Comparison of ENCODE assay signal across 9 cellular contexts in genomic region chr18:24398515-24398914, GRCh38. TPM values are rescaled to one million over a fixed set of nuclear protein-coding genes. Genes with fewer than 3 reads are reported as not detected.
A peak's percentile ranks its signal among the peaks of the same experiment; 100 is the strongest.
DNase-seq lines count a peak whose midpoint lies in the region; ATAC-seq, FAIRE-seq and TF ChIP-seq lines count a peak whose summit lies in the region.
"Had no signal": no experiment of that assay in that cellular context is flagged by ENCODE, and none has a peak within 500 bp of the region (broad histone marks: within the 10 kb centered on the region; RNA-seq: fewer than 3 reads in every experiment).

No MANE protein-coding gene starts in this region.

- H3K9ac ChIP-seq in HepG2 (ENCODE audit: insufficient read depth, low read depth, low read length), result no peak overlapping the region

- BruUV-seq in MCF 10A (replicated peaks; lab: Mats Ljungman, UMichigan) (no TSS peak), HepG2 (replicated peaks; lab: Mats Ljungman, UMichigan) (no TSS peak)

- H3K27ac ChIP-seq in HepG2 (ENCODE audit: extremely low read length, insufficient read depth, low read length), result no peak overlapping the region

- H3K4me2 ChIP-seq in HepG2 (ENCODE audit: low read depth, low read length), result no peak overlapping the region

- FAIRE-seq in HepG2 (lab: Jason Lieb, UNC), result no peak

- DNase-seq in AG09309 (ENCODE audit: low read depth) (peak; percentile 20), HT1080 (ENCODE audit: low read depth) (peak; percentile 35), MCF 10A (ENCODE audit: unreplicated experiment) (peak; percentile 82), medulla oblongata (ENCODE audit: extremely low spot score) (peak; percentile 8), HepG2 (ENCODE audit: low spot score) (no peak), posterior vena cava (ENCODE audit: low spot score) (no peak), NK-92 (lab: John Stamatoyannopoulos, UW; ENCODE audit: unreplicated experiment) (no peak)

- H3K36me3 Mint-ChIP-seq in MCF 10A (ENCODE audit: insufficient read depth, unreplicated experiment), result no peaks in the 10 kb centered on the region

- H4K20me1 ChIP-seq in HepG2 (ENCODE audit: insufficient read depth, low read length), result no peaks in the 10 kb centered on the region

- H3K9me3 ChIP-seq in HepG2 (ENCODE audit: low read length), result no peaks in the 10 kb centered on the region

- WGBS in HepG2 (ENCODE audit: low lambda C conversion rate), result 75% methylated on average over 15 of the region's 15 CpGs

- peak overlapping the region; percentile 88 for H3K27ac Mint-ChIP-seq in MCF 10A (ENCODE audit: low read depth, unreplicated experiment)
- H3K27ac Mint-ChIP-seq: activated naive CD4-positive, alpha-beta T cell treated with anti-CD3 and anti-CD28 coated beads, Interleukin-2, amount 50 U/mL, for 72 hours had no signal

- peaks cover 7% of the 10 kb centered on the region; the same call in 1 of the 2 replicates for H3K4me1 ChIP-seq in HepG2 (ENCODE audit: insufficient read depth, low read length)

- H3K79me2 ChIP-seq in HepG2 (ENCODE audit: insufficient read depth, low read length), result no peaks in the 10 kb centered on the region

- CTCF ChIA-PET in MCF 10A (lab: Yijun Ruan, JAX), result interaction anchor here (0.6 to 3.3 kb wide), 3 partner anchors 19 to 61 kb away, joined by 3 to 20 read pairs (median 3); no protein-coding TSS in a partner anchor
- CTCF ChIA-PET in HepG2 (lab: Yijun Ruan, JAX; ENCODE audit: low intra/inter-chr PET ratio, low total read pairs), result no interaction called here

- H3K4me1 Mint-ChIP-seq in MCF 10A (ENCODE audit: insufficient read depth, unreplicated experiment), result peaks cover 8% of the 10 kb centered on the region

- peak overlapping the region; percentile 77 for H3K4me3 Mint-ChIP-seq in MCF 10A (ENCODE audit: unreplicated experiment)

- TF ChIP-seq RAD21 in HepG2 (CRISPR knock-in tag; IDR thresholded peaks at IDR 0.05), result no peak

- TF ChIP-seq POLR2A in HepG2 (IDR thresholded peaks at IDR 0.05; ENCODE audit: insufficient read depth in 1 of 2, low read depth in 2 of 2, low read length in 2 of 2), result no peak

- in situ Hi-C loops in HepG2 (cut with HindIII; ENCODE audit: extremely low pct_ligation_motif_present, low pct_unique_long_range_greater_than_20kb), result no loop called here

- no peaks in the 10 kb centered on the region for H3K9me3 Mint-ChIP-seq in MCF 10A (ENCODE audit: unreplicated experiment)
- H3K9me3 Mint-ChIP-seq: activated naive CD4-positive, alpha-beta T cell treated with anti-CD3 and anti-CD28 coated beads, Interleukin-2, amount 50 U/mL, for 72 hours had no signal

- intact Hi-C loops in MCF 10A (cut with micrococcal nuclease) (loop anchor here (2.0 to 5.0 kb wide), 2 partner anchors 28 to 954 kb away; partner anchors contain the start of genes IMPACT and ZNF521), HepG2 (cut with micrococcal nuclease; ENCODE audit: unreplicated experiment) (no loop called here), posterior vena cava (cut with DNase I) (no loop called here)

- TF ChIP-seq CTCF in AG09309 (IDR thresholded peaks at IDR 0.05; ENCODE audit: control insufficient read depth, insufficient read depth, low read depth, low read length, missing control alignments) (no peak), MCF 10A (IDR thresholded peaks at IDR 0.05; ENCODE audit: unreplicated experiment) (no peak), HepG2 (CRISPR knock-in tag; IDR thresholded peaks at IDR 0.05) (no peak)

- POLR2A ChIA-PET in MCF 10A (lab: Yijun Ruan, JAX), result interaction anchor here (0.6 to 3.9 kb wide), 15 partner anchors 11 to 260 kb away, joined by 3 to 103 read pairs (median 6); partner anchors contain the start of genes CABYR and IMPACT
- POLR2A ChIA-PET in HepG2 (lab: Yijun Ruan, JAX), result no interaction called here

- H3K27me3 Mint-ChIP-seq in MCF 10A (ENCODE audit: insufficient read depth, unreplicated experiment), result no peaks in the 10 kb centered on the region

- ATAC-seq in HepG2 (no peak), HG03175 (IDR thresholded peaks at IDR 0.05; ENCODE audit: unreplicated experiment) (no peak)

- no peak overlapping the region for H2AFZ ChIP-seq in HepG2 (ENCODE audit: low read length)

- H3K27me3 ChIP-seq in HepG2 (ENCODE audit: control insufficient read depth in 1 of 2, insufficient read depth in 2 of 2, low read length in 2 of 2), result peaks cover 0 to 33% of the 10 kb centered on the region in 2 experiments

- TF ChIP-seq EP300 in HepG2 (IDR thresholded peaks at IDR 0.05; ENCODE audit: low read depth in 2 of 2, low read length in 2 of 2) (no peak), HepG2 (CRISPR knock-in tag; IDR thresholded peaks at IDR 0.05; ENCODE audit: borderline replicate concordance) (no peak)

- H3K4me3 ChIP-seq in AG09309 (ENCODE audit: control insufficient read depth, low read depth, low read length), result peak overlapping the region; percentile 73
- no peak overlapping the region for H3K4me3 ChIP-seq in HepG2 (replicated peaks in 1 of 3; ENCODE audit: insufficient read depth in 1 of 3, low read depth in 2 of 3, low read length in 3 of 3)

- H3K36me3 ChIP-seq in HepG2 (replicated peaks in 1 of 2; ENCODE audit: control insufficient read depth in 1 of 2, insufficient read depth in 2 of 2, low read length in 2 of 2), result no peaks in the 10 kb centered on the region

TF ChIP-seq in HepG2, 621 proteins besides CTCF, POLR2A, EP300 and RAD21 (continues in another document):
- TF ChIP-seq KLF13 (CRISPR knock-in tag; IDR thresholded peaks at IDR 0.05) (no peak), POLR2AphosphoS2 (IDR thresholded peaks at IDR 0.05; ENCODE audit: low read depth, low read length) (no peak), HMGA1 (CRISPR knock-in tag; conservative IDR thresholded peaks at IDR 0.05) (no peak), NFATC3 (CRISPR knock-in tag; IDR thresholded peaks at IDR 0.05) (no peak)

RNA-seq across cellular contexts. Expression of gene OSBPL1A, which starts 0.9 kb away (rescaled TPM):
- total RNA-seq in HT1080 (2014; rRNA removed; shearing (Covaris generic)), result 16.6 and 17.3 TPM in 2 replicates
- 12.4 and 16.1 TPM in 2 replicates for polyA plus RNA-seq in HT1080 (2015; cell fraction: cytosol; rRNA removed)
- 13.0 and 14.3 TPM in 2 replicates for polyA plus RNA-seq in HT1080 (2015; cell fraction: nucleus; rRNA removed)
- total RNA-seq in MCF 10A (2022) (14.8 and 21.5 TPM in 2 replicates), HepG2 (2016; rRNA removed; fragmentation: Illumina TruSeq; extraction: Trizol) (0.02 and 0.13 TPM in 2 replicates), posterior vena cava (10 to 100 TPM; 51.0 to 57.3 TPM)
- total RNA-seq in HepG2 (2016; cell fraction: cytosol; rRNA removed; fragmentation: Illumina TruSeq; extraction: Trizol; ENCODE audit: low read depth), result 0.26 TPM in 1 of 2 replicates, not detected in the other
- 0.13 TPM in 1 of 2 replicates, not detected in the other for total RNA-seq in HepG2 (2016; cell fraction: insoluble cytoplasmic fraction; rRNA removed; fragmentation: Illumina TruSeq; extraction: Trizol)
- 0.10 TPM in 1 of 2 replicates, not detected in the other for total RNA-seq in HepG2 (2016; cell fraction: membrane; rRNA removed; fragmentation: Illumina TruSeq; extraction: Trizol)
- total RNA-seq in HepG2 (2016; cell fraction: nucleus; rRNA removed; fragmentation: Illumina TruSeq; extraction: Trizol), result not detected in 2 replicates
- not detected in 2 replicates for polyA plus RNA-seq in HepG2 (2011; rRNA removed)
- polyA plus RNA-seq in HepG2 (2011; cell fraction: cytosol; rRNA removed), result not detected in 2 replicates
- 0.29 TPM in 1 of 2 replicates, not detected in the other for polyA plus RNA-seq in HepG2 (2011; cell fraction: nucleus; rRNA removed)
- not detected in 2 replicates for polyA plus RNA-seq in HepG2 (2012)
- polyA plus RNA-seq in HepG2 (2016; cell fraction: cytosol; fragmentation: Illumina TruSeq; extraction: Trizol; ENCODE audit: low read depth), result not detected in 2 replicates
- 0.20 TPM in 1 of 2 replicates, not detected in the other for polyA plus RNA-seq in HepG2 (2016; cell fraction: insoluble cytoplasmic fraction; fragmentation: Illumina TruSeq; extraction: Trizol; ENCODE audit: low read depth)
- polyA plus RNA-seq in HepG2 (2016; cell fraction: membrane; fragmentation: Illumina TruSeq; extraction: Trizol; ENCODE audit: low read depth), result 0.16 TPM in 1 of 2 replicates, not detected in the other
- not detected in 2 replicates for polyA plus RNA-seq in HepG2 (2016; cell fraction: nucleus; fragmentation: Illumina TruSeq; extraction: Trizol; ENCODE audit: insufficient read depth, low read depth)
- 20.2 TPM in 1 of 2 replicates, not detected in the other for polyA minus RNA-seq in HepG2 (2011; rRNA and poly(A)+ RNA removed; ENCODE audit: low replicate concordance)
- polyA minus RNA-seq in HepG2 (2011; cell fraction: cytosol; rRNA and poly(A)+ RNA removed), result 0.18 and 0.49 TPM in 2 replicates
- polyA minus RNA-seq in HepG2 (2011; cell fraction: nucleus; rRNA and poly(A)+ RNA removed), result 0.26 TPM in 1 of 2 replicates, not detected in the other

RNA-seq across cellular contexts. Expression of gene IMPACT, which starts 28.0 kb away (rescaled TPM):
- 25.1 and 28.1 TPM in 2 replicates for total RNA-seq in HT1080 (2014; rRNA removed; shearing (Covaris generic))
- 53.7 and 72.9 TPM in 2 replicates for polyA plus RNA-seq in HT1080 (2015; cell fraction: cytosol; rRNA removed)
- polyA plus RNA-seq in HT1080 (2015; cell fraction: nucleus; rRNA removed), result 32.3 and 39.9 TPM in 2 replicates
- 88.3 and 97.2 TPM in 2 replicates for total RNA-seq in MCF 10A (2022)
- 7.7 and 13.4 TPM in 2 replicates for total RNA-seq in HepG2 (2016; rRNA removed; fragmentation: Illumina TruSeq; extraction: Trizol)
- 2.3 and 2.8 TPM in 2 replicates for total RNA-seq in HepG2 (2016; cell fraction: cytosol; rRNA removed; fragmentation: Illumina TruSeq; extraction: Trizol; ENCODE audit: low read depth)
- total RNA-seq in HepG2 (2016; cell fraction: insoluble cytoplasmic fraction; rRNA removed; fragmentation: Illumina TruSeq; extraction: Trizol), result 8.8 and 15.1 TPM in 2 replicates
- 5.4 and 5.5 TPM in 2 replicates for total RNA-seq in HepG2 (2016; cell fraction: membrane; rRNA removed; fragmentation: Illumina TruSeq; extraction: Trizol)
- 4.0 and 5.0 TPM in 2 replicates for total RNA-seq in HepG2 (2016; cell fraction: nucleus; rRNA removed; fragmentation: Illumina TruSeq; extraction: Trizol)
- polyA plus RNA-seq in HepG2 (2011; rRNA removed), result 4.5 and 5.0 TPM in 2 replicates
- polyA plus RNA-seq in HepG2 (2011; cell fraction: cytosol; rRNA removed), result 1.6 and 3.5 TPM in 2 replicates
- polyA plus RNA-seq in HepG2 (2011; cell fraction: nucleus; rRNA removed), result 2.3 and 2.6 TPM in 2 replicates
- 4.5 and 6.8 TPM in 2 replicates for polyA plus RNA-seq in HepG2 (2012)
- 1.2 and 2.3 TPM in 2 replicates for polyA plus RNA-seq in HepG2 (2016; cell fraction: cytosol; fragmentation: Illumina TruSeq; extraction: Trizol; ENCODE audit: low read depth)
- 11.1 and 14.1 TPM in 2 replicates for polyA plus RNA-seq in HepG2 (2016; cell fraction: insoluble cytoplasmic fraction; fragmentation: Illumina TruSeq; extraction: Trizol; ENCODE audit: low read depth)
- 2.8 and 3.0 TPM in 2 replicates for polyA plus RNA-seq in HepG2 (2016; cell fraction: membrane; fragmentation: Illumina TruSeq; extraction: Trizol; ENCODE audit: low read depth)
- 6.0 and 7.4 TPM in 2 replicates for polyA plus RNA-seq in HepG2 (2016; cell fraction: nucleus; fragmentation: Illumina TruSeq; extraction: Trizol; ENCODE audit: insufficient read depth, low read depth)
- 0.72 and 4.5 TPM in 2 replicates for polyA minus RNA-seq in HepG2 (2011; rRNA and poly(A)+ RNA removed; ENCODE audit: low replicate concordance)
- 2.8 and 3.5 TPM in 2 replicates for polyA minus RNA-seq in HepG2 (2011; cell fraction: cytosol; rRNA and poly(A)+ RNA removed)
- polyA minus RNA-seq in HepG2 (2011; cell fraction: nucleus; rRNA and poly(A)+ RNA removed), result 4.2 and 4.7 TPM in 2 replicates
- total RNA-seq in posterior vena cava, result 10 to 100 TPM; 27.8 to 34.8 TPM

Comparison
In these comparisons a context has a peak if more than half of its experiments do, and no peak if none do; other contexts are left out.
1. DNase-seq: peak in AG09309 (single experiment), HT1080 (single experiment), MCF 10A (single experiment) and medulla oblongata (single experiment); none in HepG2 (single experiment), posterior vena cava (single experiment) and NK-92 (single experiment).
2. RNA of gene OSBPL1A, which starts 0.9 kb away (total RNA-seq): 51.0 to 57.3 TPM in posterior vena cava, 14.8 to 21.5 TPM in MCF 10A and 16.6 to 17.3 TPM in HT1080; 0.02 to 0.26 TPM in HepG2; every median in the first group is over 10 times any median in the second.